Comparison of ENCODE assay signal across 6 cellular contexts in genomic region chr6:36263390-36263789, GRCh38.
"Had no signal": no experiment of that assay in that cellular context is flagged by ENCODE, and none has a peak within 500 bp of the region (broad histone marks: within the 10 kb centered on the region; RNA-seq: fewer than 3 reads in every experiment).

No MANE protein-coding gene starts in this region.

- DNase-seq: GM23248, GOT3, H7, HFFc6, IMR-90, KG1 had no signal
